In the genomic region with DNA sequence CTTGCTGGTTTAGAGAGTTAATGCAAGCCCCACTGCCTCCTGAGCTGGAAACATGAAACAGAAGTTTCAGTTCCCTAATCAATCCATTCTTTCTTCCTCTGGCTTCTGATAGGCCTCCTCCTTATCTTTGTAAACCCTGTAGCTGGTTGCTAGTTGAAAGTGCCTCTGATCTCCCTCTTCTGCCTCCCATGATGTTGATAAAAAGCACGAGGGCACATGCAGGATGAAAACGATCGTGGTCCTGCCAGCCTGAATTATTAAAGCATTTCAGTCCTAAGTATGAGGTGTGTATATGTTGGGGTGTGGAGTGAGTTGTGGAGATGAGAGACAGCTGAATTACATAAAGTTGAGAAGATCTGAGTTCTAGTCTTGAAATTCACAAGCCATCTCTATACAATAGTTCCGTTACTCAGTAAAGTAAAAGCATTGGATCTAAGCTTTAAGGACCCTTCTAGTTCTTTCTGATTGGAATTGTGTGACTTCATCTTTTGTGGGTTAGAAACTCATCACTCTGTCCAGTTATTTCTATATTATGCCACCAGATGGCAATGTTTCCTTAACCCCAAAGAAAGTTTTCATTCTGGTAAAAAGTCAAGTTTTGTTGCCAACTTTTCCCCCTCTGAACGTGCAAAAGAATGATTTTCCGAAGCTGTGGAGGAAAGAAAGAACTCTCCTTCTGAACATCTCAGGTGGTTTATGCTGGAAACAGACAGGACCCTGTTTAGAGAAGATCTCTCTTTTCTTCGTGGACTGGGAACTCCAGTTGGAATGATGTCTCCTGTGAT, we compare ENCODE assay signal across 8 cellular contexts. TPM values are rescaled to one million over a fixed set of nuclear protein-coding genes. Genes with fewer than 3 reads are reported as not detected.
DNase-seq lines count a peak whose midpoint lies in the region; ATAC-seq and TF ChIP-seq lines count a peak whose summit lies in the region.

No MANE protein-coding gene starts in this region.

- peak; percentile 77 for ATAC-seq in GM21528 (IDR thresholded peaks at IDR 0.05; ENCODE audit: low FRiP score, unreplicated experiment)
- ATAC-seq in SK-N-SH treated with all-trans-retinoic acid at 6 μM for 48 hours: peak; percentile 79

- peak; percentile 81 for TF ChIP-seq CTCF in neural crest cell (conservative IDR thresholded peaks at IDR 0.05)

- DNase-seq in ELR (ENCODE audit: low read depth) (peak; percentile 79), KG1 (lab: John Stamatoyannopoulos, UW) (peak; percentile 28), fibroblast of gingiva (ENCODE audit: low read depth) (peak; percentile 52), neural crest cell (ENCODE audit: low read depth, low spot score) (peak; percentile 9), hepatic stellate cell (ENCODE audit: low spot score) (no peak)
- no peak for DNase-seq in activated CD4-positive, alpha-beta T cell treated with anti-CD3 and anti-CD28 coated beads for 4 hours

- H3K4me1 Mint-ChIP-seq in neural crest cell: peaks cover 9% of the 10 kb centered on the region

- no peak overlapping the region for H3K4me3 Mint-ChIP-seq in neural crest cell

- H3K36me3 Mint-ChIP-seq in neural crest cell (ENCODE audit: low read depth): no peaks in the 10 kb centered on the region

- H3K27ac Mint-ChIP-seq in neural crest cell (ENCODE audit: unreplicated experiment): peak overlapping the region; percentile 21

- no peaks in the 10 kb centered on the region for H3K27me3 Mint-ChIP-seq in neural crest cell (ENCODE audit: low read depth)

- H3K9me3 Mint-ChIP-seq in neural crest cell: peaks cover 2% of the 10 kb centered on the region

TF ChIP-seq in SK-N-SH treated with all-trans-retinoic acid at 6 μM for 48 hours, 23 proteins besides CTCF, POLR2A, EP300 and RAD21:
- TF ChIP-seq ZFP3 (CRISPR knock-in tag; IDR thresholded peaks at IDR 0.05) (no peak), GLIS3 (CRISPR knock-in tag; IDR thresholded peaks at IDR 0.05) (no peak), ARNTL (CRISPR knock-in tag; IDR thresholded peaks at IDR 0.05; ENCODE audit: borderline replicate concordance, low read depth) (no peak), RARB (CRISPR knock-in tag; IDR thresholded peaks at IDR 0.05) (no peak), ESRRG (CRISPR knock-in tag; IDR thresholded peaks at IDR 0.05) (no peak), ISL1 (CRISPR knock-in tag; IDR thresholded peaks at IDR 0.05) (no peak), PPARA (CRISPR knock-in tag; IDR thresholded peaks at IDR 0.05; ENCODE audit: borderline replicate concordance) (no peak), ZNF565 (CRISPR knock-in tag; conservative IDR thresholded peaks at IDR 0.05; ENCODE audit: low read depth) (no peak), ZC3H10 (CRISPR knock-in tag; IDR thresholded peaks at IDR 0.05) (no peak), CSDC2 (CRISPR knock-in tag; IDR thresholded peaks at IDR 0.05) (no peak), TCF4 (CRISPR knock-in tag; IDR thresholded peaks at IDR 0.05; ENCODE audit: borderline replicate concordance) (no peak), ZNF8 (CRISPR knock-in tag; IDR thresholded peaks at IDR 0.05) (no peak), TOX (CRISPR knock-in tag; IDR thresholded peaks at IDR 0.05; ENCODE audit: borderline replicate concordance) (no peak), BACH2 (CRISPR knock-in tag; IDR thresholded peaks at IDR 0.05; ENCODE audit: borderline replicate concordance) (no peak)
- TF ChIP-seq, protein P1, sequence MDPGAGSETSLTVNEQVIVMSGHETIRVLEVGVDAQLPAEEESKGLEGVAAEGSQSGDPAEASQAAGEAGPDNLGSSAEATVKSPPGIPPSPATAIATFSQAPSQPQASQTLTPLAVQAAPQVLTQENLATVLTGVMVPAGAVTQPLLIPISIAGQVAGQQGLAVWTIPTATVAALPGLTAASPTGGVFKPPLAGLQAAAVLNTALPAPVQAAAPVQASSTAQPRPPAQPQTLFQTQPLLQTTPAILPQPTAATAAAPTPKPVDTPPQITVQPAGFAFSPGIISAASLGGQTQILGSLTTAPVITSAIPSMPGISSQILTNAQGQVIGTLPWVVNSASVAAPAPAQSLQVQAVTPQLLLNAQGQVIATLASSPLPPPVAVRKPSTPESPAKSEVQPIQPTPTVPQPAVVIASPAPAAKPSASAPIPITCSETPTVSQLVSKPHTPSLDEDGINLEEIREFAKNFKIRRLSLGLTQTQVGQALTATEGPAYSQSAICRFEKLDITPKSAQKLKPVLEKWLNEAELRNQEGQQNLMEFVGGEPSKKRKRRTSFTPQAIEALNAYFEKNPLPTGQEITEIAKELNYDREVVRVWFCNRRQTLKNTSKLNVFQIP (CRISPR knock-in tag; IDR thresholded peaks at IDR 0.05; ENCODE audit: borderline replicate concordance, low read depth): no peak
- TF ChIP-seq, protein P2, sequence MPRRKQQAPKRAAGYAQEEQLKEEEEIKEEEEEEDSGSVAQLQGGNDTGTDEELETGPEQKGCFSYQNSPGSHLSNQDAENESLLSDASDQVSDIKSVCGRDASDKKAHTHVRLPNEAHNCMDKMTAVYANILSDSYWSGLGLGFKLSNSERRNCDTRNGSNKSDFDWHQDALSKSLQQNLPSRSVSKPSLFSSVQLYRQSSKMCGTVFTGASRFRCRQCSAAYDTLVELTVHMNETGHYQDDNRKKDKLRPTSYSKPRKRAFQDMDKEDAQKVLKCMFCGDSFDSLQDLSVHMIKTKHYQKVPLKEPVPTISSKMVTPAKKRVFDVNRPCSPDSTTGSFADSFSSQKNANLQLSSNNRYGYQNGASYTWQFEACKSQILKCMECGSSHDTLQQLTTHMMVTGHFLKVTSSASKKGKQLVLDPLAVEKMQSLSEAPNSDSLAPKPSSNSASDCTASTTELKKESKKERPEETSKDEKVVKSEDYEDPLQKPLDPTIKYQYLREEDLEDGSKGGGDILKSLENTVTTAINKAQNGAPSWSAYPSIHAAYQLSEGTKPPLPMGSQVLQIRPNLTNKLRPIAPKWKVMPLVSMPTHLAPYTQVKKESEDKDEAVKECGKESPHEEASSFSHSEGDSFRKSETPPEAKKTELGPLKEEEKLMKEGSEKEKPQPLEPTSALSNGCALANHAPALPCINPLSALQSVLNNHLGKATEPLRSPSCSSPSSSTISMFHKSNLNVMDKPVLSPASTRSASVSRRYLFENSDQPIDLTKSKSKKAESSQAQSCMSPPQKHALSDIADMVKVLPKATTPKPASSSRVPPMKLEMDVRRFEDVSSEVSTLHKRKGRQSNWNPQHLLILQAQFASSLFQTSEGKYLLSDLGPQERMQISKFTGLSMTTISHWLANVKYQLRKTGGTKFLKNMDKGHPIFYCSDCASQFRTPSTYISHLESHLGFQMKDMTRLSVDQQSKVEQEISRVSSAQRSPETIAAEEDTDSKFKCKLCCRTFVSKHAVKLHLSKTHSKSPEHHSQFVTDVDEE (CRISPR knock-in tag; IDR thresholded peaks at IDR 0.05): no peak

RNA-seq across cellular contexts. Expression of a gene that starts 34.8 kb away (rescaled TPM):
- not detected in 2 replicates for total RNA-seq in neural crest cell

Comparison
In these comparisons a context has a peak if more than half of its experiments do, and no peak if none do; other contexts are left out.
1. DNase-seq: peak in ELR (single experiment), KG1 (single experiment), fibroblast of gingiva (single experiment) and neural crest cell (single experiment); none in activated CD4-positive, alpha-beta T cell treated with anti-CD3 and anti-CD28 coated beads for 4 hours (0 of 2) and hepatic stellate cell (single experiment).